ENCODE assay signal across 13 cellular contexts in the genomic region with DNA sequence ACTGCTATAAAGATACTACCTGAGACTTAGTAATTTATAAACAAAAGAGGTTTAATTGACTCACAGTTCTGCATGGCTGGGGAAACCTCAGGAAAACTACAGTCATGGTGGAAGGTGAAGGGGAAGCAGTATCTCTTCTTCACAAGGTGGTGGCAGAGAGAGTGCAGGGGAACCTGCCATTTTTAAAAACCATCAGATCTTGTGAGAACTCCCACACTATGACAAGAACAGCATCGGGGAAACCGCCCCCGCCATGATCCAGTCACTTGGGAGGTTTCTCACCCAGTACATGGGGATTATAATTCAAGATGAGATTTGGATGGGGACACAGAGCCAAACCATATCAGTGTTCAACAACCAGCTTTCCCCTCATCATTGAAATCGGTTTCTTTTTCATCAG.
"Had no signal": no experiment of that assay in that cellular context is flagged by ENCODE, and none has a peak within 500 bp of the region (broad histone marks: within the 10 kb centered on the region; RNA-seq: fewer than 3 reads in every experiment).

No MANE protein-coding gene starts in this region.

- FAIRE-seq: keratinocyte had no signal

- H3K27me3 ChIP-seq: colonic mucosa, gastrocnemius medialis, left lung, right lobe of liver, transverse colon had no signal

- DNase-seq: activated gamma-delta T cell; colonic mucosa; effector CD4-positive, alpha-beta T cell; gastrocnemius medialis; left lung; natural killer cell; right lobe of liver; substantia nigra; T-cell; transverse colon; WERI-Rb-1 had no signal

- H3K4me1 ChIP-seq: colonic mucosa, right lobe of liver, transverse colon had no signal

- H3K4me3 ChIP-seq: colonic mucosa, gastrocnemius medialis, left lung, right lobe of liver, transverse colon had no signal

- ATAC-seq: gastrocnemius medialis, left lung, natural killer cell, right lobe of liver, T-cell had no signal

- H3K27ac ChIP-seq: colonic mucosa, epithelial cell of prostate, gastrocnemius medialis, left lung, right lobe of liver, transverse colon, WERI-Rb-1 had no signal

- H3K36me3 ChIP-seq: colonic mucosa, gastrocnemius medialis, transverse colon had no signal

- H3K9me3 ChIP-seq: colonic mucosa, gastrocnemius medialis, left lung, right lobe of liver, transverse colon had no signal
